Comparison of ENCODE assay signal across 8 cellular contexts in genomic region chr12:93377252-93377542, GRCh38. TPM values are rescaled to one million over a fixed set of nuclear protein-coding genes. Genes with fewer than 3 reads are reported as not detected.
DNase-seq lines count a peak whose midpoint lies in the region; ATAC-seq and TF ChIP-seq lines count a peak whose summit lies in the region.

No MANE protein-coding gene starts in this region.

- CTCF ChIA-PET in CD4-positive, alpha-beta memory T cell (lab: Charles Lee; ENCODE audit: partially characterized antibody), result interaction anchor here (0.8 to 1.3 kb wide), 3 partner anchors 43 to 591 kb away, joined by 3 to 7 read pairs (median 3); no protein-coding TSS in a partner anchor

- peaks cover 23 to 44% (median 32%) of the 10 kb centered on the region in 4 donors for H3K4me1 Mint-ChIP-seq in CD4-positive, alpha-beta memory T cell

- no peaks in the 10 kb centered on the region for H3K36me3 ChIP-seq in CD4-positive, alpha-beta memory T cell (ENCODE audit: insufficient read depth, low read length)
- H3K36me3 ChIP-seq in SJSA1, result peaks cover 6% of the 10 kb centered on the region; the same call in 1 of the 2 replicates

- no peaks in the 10 kb centered on the region for H3K9me3 ChIP-seq in CD4-positive, alpha-beta memory T cell (ENCODE audit: control insufficient read depth in 1 of 2, low read length in 2 of 2)
- H3K9me3 ChIP-seq in SJSA1 (replicated peaks), result no peaks in the 10 kb centered on the region

- H3K27me3 ChIP-seq in CD4-positive, alpha-beta memory T cell (ENCODE audit: insufficient read depth, low read length), result no peaks in the 10 kb centered on the region
- H3K27me3 ChIP-seq in SJSA1 (replicated peaks), result no peaks in the 10 kb centered on the region

- DNase-seq in CD4-positive, alpha-beta memory T cell, result no peak
- DNase-seq in SJSA1 (ENCODE audit: low read depth in 1 of 2, low spot score in 2 of 2), result no peak
- peak; percentile 15 for DNase-seq in fibroblast of gingiva (ENCODE audit: low read depth)
- DNase-seq in omental fat pad (ENCODE audit: low spot score), result no peak
- DNase-seq in stimulated activated CD4-positive, alpha-beta T cell treated with anti-CD3 and anti-CD28 coated beads, Interleukin-4, amount 100 ng/mL, for 24 hours, result no peak
- DNase-seq in RKO (ENCODE audit: low spot score), result no peak

- peak overlapping the region; percentile 74 to 90 (median 88) for H3K4me3 Mint-ChIP-seq in CD4-positive, alpha-beta memory T cell

- no peaks in the 10 kb centered on the region for H3K27me3 Mint-ChIP-seq in CD4-positive, alpha-beta memory T cell

- H3K4me1 ChIP-seq in CD4-positive, alpha-beta memory T cell (ENCODE audit: insufficient read depth, low read length), result peaks cover 31% of the 10 kb centered on the region
- H3K4me1 ChIP-seq in SJSA1 (replicated peaks), result peaks cover 23% of the 10 kb centered on the region

- POLR2A ChIA-PET in CD4-positive, alpha-beta memory T cell (lab: Charles Lee; ENCODE audit: partially characterized antibody), result interaction anchor here (1.2 to 2.0 kb wide), 3 partner anchors 20 to 771 kb away, joined by 4 to 8 read pairs (median 4); partner anchors contain the start of gene EEA1

- H3K4me3 ChIP-seq in CD4-positive, alpha-beta memory T cell (ENCODE audit: low read length in 2 of 2), result peak overlapping the region in 1 of 2 donors; percentile 63
- peak overlapping the region; percentile 66 for H3K4me3 ChIP-seq in SJSA1

- ATAC-seq in omental fat pad (ENCODE audit: low FRiP score) (peak; percentile 3), HG03439 (IDR thresholded peaks at IDR 0.05; ENCODE audit: unreplicated experiment) (no peak), GM18870 (IDR thresholded peaks at IDR 0.05; ENCODE audit: unreplicated experiment) (no peak)

- peak overlapping the region in 5 of 7 donors; percentile 68 to 88 (median 75) for H3K27ac Mint-ChIP-seq in CD4-positive, alpha-beta memory T cell

- TF ChIP-seq CTCF in omental fat pad (IDR thresholded peaks at IDR 0.05), result no peak

- H3K36me3 Mint-ChIP-seq in CD4-positive, alpha-beta memory T cell, result peaks cover 0 to 10% of the 10 kb centered on the region in 2 donors

- intact Hi-C loops in CD4-positive, alpha-beta memory T cell (cut with micrococcal nuclease), result loop anchor here (1.0 to 10.0 kb wide), 6 partner anchors 65 to 1078 kb away; partner anchors contain the start of genes CEP83, CRADD and EEA1

- H3K9me3 Mint-ChIP-seq in CD4-positive, alpha-beta memory T cell, result no peaks in the 10 kb centered on the region

- H3K27ac ChIP-seq in CD4-positive, alpha-beta memory T cell (ENCODE audit: low read depth, low read length), result no peak overlapping the region
- no peak overlapping the region for H3K27ac ChIP-seq in SJSA1

RNA-seq across cellular contexts. Expression of gene NUDT4, which starts 0.5 kb away (rescaled TPM):
- 10 to 100 TPM; 41.8 to 45.2 TPM for total RNA-seq in CD4-positive, alpha-beta memory T cell
- 10 to 100 TPM; 39.3 to 49.6 TPM for polyA plus RNA-seq in CD4-positive, alpha-beta memory T cell
- total RNA-seq in SJSA1 (2014; rRNA removed; shearing (Covaris generic)), result 33.8 and 41.2 TPM in 2 replicates
- total RNA-seq in omental fat pad, result 10 to 100 TPM; 43.1 to 81.3 (median 55.6) TPM
